Comparison of ENCODE assay signal across 11 cellular contexts in the genomic region with DNA sequence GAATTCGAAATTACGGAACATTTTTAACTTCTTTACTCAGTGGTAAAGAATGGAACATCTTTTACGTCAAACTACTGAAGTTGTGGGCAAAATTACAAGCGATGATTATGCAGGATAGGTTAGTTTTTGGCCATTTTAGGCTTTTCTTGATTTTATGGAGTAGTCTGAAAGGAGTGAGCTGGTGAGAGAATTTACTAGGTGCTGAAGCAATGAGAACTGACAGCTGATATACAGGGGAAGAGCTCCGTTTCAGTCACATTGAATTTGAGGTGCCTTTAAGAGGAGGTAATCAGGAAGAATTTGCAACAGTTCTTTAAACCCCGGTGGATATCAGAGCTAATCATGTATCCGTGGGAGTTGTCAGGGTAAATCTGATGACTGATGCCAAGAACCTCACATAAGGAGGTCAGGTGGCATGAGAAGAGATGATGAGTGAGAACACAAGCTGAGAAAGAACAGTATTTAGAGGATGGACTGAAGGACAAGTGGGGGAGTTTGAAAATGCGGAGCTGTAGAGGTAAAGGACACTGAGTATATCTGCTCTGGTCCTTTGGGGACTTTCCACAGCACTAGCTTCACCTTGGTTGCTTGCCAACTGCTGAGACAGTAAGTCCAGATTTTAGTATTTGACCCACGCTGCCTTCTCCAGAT.
DNase-seq lines count a peak whose midpoint lies in the region; ATAC-seq, FAIRE-seq and TF ChIP-seq lines count a peak whose summit lies in the region.
"Had no signal": no experiment of that assay in that cellular context is flagged by ENCODE, and none has a peak within 500 bp of the region (broad histone marks: within the 10 kb centered on the region; RNA-seq: fewer than 3 reads in every experiment).

No MANE protein-coding gene starts in this region.

- peak; percentile 91 for FAIRE-seq in GM12878 (lab: Jason Lieb, UNC)
- FAIRE-seq: colon had no signal

- TF ChIP-seq POLR2A in GM12878 (IDR thresholded peaks at IDR 0.05; ENCODE audit: low read depth, low read length), result no peak

- no peaks in the 10 kb centered on the region; the same call in 2 of the 3 replicates for H3K9me3 ChIP-seq in GM12878 (replicated peaks; ENCODE audit: control insufficient read depth, insufficient read depth, low read length)
- H3K9me3 ChIP-seq: SJSA1 had no signal

- TF ChIP-seq EP300 in GM12878 (IDR thresholded peaks at IDR 0.05; ENCODE audit: borderline replicate concordance in 1 of 2, control insufficient read depth in 1 of 2, low read depth in 2 of 2, low read length in 2 of 2), result peak; percentile 24 to 60; a peak in 3 of 4 replicates

- POLR2A ChIA-PET in GM12878 (lab: Charles Lee), result interaction anchor here (0.7 to 1.8 kb wide), 8 partner anchors 17 to 167 kb away, joined by 3 to 10 read pairs (median 5); no protein-coding TSS in a partner anchor

- no peaks in the 10 kb centered on the region for H3K79me2 ChIP-seq in GM12878 (ENCODE audit: control insufficient read depth, insufficient read depth, low read length)

- under 1% methylated on average over 9 of the region's 9 CpGs for WGBS in GM12878 (ENCODE audit: insufficient coverage, insufficient replicate concordance, low lambda C conversion rate, missing lambda C conversion rate)

- SMC1A ChIA-PET in GM12878 (lab: Charles Lee; ENCODE audit: uncharacterized antibody, unreplicated experiment), result interaction anchor here (0.6 to 4.8 kb wide), 38 partner anchors 10 to 260 kb away, joined by 3 to 34 read pairs (median 4); a partner anchor contains a TSS

- in situ Hi-C loops in GM12878 (cut with MboI), result no loop called here

- TF ChIP-seq CTCF in GM12878 (IDR thresholded peaks at IDR 0.05 in 2 of 3, conservative IDR thresholded peaks at IDR 0.05 in 1 of 3; ENCODE audit: control insufficient read depth in 2 of 3, extremely low read depth in 1 of 3, insufficient read depth in 1 of 3, low read depth in 3 of 3, low read length in 3 of 3) (no peak), foreskin fibroblast (IDR thresholded peaks at IDR 0.05; ENCODE audit: low read depth, low read length) (no peak)

- DNase-seq in GM12878 (ENCODE audit: low read depth, low spot score) (peak; percentile 90), foreskin fibroblast (no peak), AG08396 (ENCODE audit: low spot score) (no peak), NK-92 (lab: John Stamatoyannopoulos, UW; ENCODE audit: unreplicated experiment) (no peak), NCI-H128 (lab: John Stamatoyannopoulos, UW; ENCODE audit: unreplicated experiment) (no peak)

- peak overlapping the region; percentile 49 for H3K4me3 ChIP-seq in GM12878
- H3K4me3 ChIP-seq in foreskin fibroblast (ENCODE audit: low read depth in 1 of 2, low read length in 2 of 2), result no peak overlapping the region
- H3K4me3 ChIP-seq: lung, SJSA1 had no signal

- no peaks in the 10 kb centered on the region for H3K36me3 ChIP-seq in GM12878 (ENCODE audit: control insufficient read depth in 2 of 2, insufficient read depth in 2 of 2, low read length in 1 of 2)
- H3K36me3 ChIP-seq: SJSA1 had no signal

- peaks cover 23% of the 10 kb centered on the region for H3K4me1 ChIP-seq in GM12878 (ENCODE audit: control insufficient read depth, insufficient read depth, low read length)

- intact Hi-C loops in GM12878 (cut with micrococcal nuclease; ENCODE audit: unreplicated experiment), result loop anchor here (1.0 to 10.0 kb wide), 7 partner anchors 19 to 250 kb away; no protein-coding TSS in a partner anchor

- no peaks in the 10 kb centered on the region for H3K27me3 ChIP-seq in GM12878 (replicated peaks in 1 of 2; ENCODE audit: control insufficient read depth in 2 of 2, insufficient read depth in 2 of 2, low read length in 1 of 2)
- H3K27me3 ChIP-seq: SJSA1 had no signal

- TF ChIP-seq RAD21 in GM12878 (IDR thresholded peaks at IDR 0.05; ENCODE audit: insufficient read depth, low read depth, low read length), result no peak

- peak overlapping the region; percentile 59; the same call in 1 of the 2 replicates for H3K9ac ChIP-seq in GM12878 (ENCODE audit: control insufficient read depth, insufficient read depth, low read length)

- H4K20me1 ChIP-seq in GM12878 (ENCODE audit: control insufficient read depth, insufficient read depth), result no peaks in the 10 kb centered on the region

- RAD21 ChIA-PET in GM12878 (lab: Charles Lee; ENCODE audit: unreplicated experiment), result interaction anchor here (0.7 to 2.8 kb wide), 29 partner anchors 10 to 505 kb away, joined by 3 to 19 read pairs (median 4); no protein-coding TSS in a partner anchor

- peak overlapping the region; percentile 77 for H3K27ac ChIP-seq in GM12878 (ENCODE audit: control insufficient read depth, insufficient read depth)
- H3K27ac ChIP-seq: SJSA1 had no signal

- TSS peak; percentile 91 for BruUV-seq in GM12878 (replicated peaks; lab: Mats Ljungman, UMichigan)

- H3K4me2 ChIP-seq in GM12878 (ENCODE audit: control insufficient read depth, insufficient read depth), result peak overlapping the region; percentile 97

- H2AFZ ChIP-seq in GM12878 (ENCODE audit: control insufficient read depth, low read depth, low read length), result peak overlapping the region; percentile 81

- ATAC-seq in GM18508 (IDR thresholded peaks at IDR 0.05; ENCODE audit: insufficient read depth, unreplicated experiment) (peak; percentile 72), GM21390 (IDR thresholded peaks at IDR 0.05; ENCODE audit: unreplicated experiment) (peak; percentile 64), HG03439 (IDR thresholded peaks at IDR 0.05; ENCODE audit: unreplicated experiment) (peak; percentile 86), GM12878 (peak; percentile 91)

- CTCF ChIA-PET in GM12878 (lab: Yijun Ruan, JAX), result interaction anchor here (0.6 to 3.7 kb wide), 14 partner anchors 9 to 118 kb away, joined by 3 to 29 read pairs (median 4); a partner anchor contains a TSS

TF ChIP-seq in GM12878, 131 proteins besides CTCF, POLR2A, EP300 and RAD21 (continues in another document):
- TF ChIP-seq, protein P1, sequence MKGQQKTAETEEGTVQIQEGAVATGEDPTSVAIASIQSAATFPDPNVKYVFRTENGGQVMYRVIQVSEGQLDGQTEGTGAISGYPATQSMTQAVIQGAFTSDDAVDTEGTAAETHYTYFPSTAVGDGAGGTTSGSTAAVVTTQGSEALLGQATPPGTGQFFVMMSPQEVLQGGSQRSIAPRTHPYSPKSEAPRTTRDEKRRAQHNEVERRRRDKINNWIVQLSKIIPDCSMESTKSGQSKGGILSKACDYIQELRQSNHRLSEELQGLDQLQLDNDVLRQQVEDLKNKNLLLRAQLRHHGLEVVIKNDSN (IDR thresholded peaks at IDR 0.05; ENCODE audit: borderline replicate concordance, extremely low read length, insufficient read depth, low read depth, low read length), result no peak
- peak; percentile 43; the same call in 1 of the 2 replicates for TF ChIP-seq POLR2AphosphoS5 (IDR thresholded peaks at IDR 0.05; ENCODE audit: low read length)
- TF ChIP-seq MTA2 (IDR thresholded peaks at IDR 0.05; ENCODE audit: low read depth), result no peak
- no peak for TF ChIP-seq EED (IDR thresholded peaks at IDR 0.05; ENCODE audit: low read depth)
- peak; percentile 10; the same call in 1 of the 2 replicates for TF ChIP-seq SMC3 (IDR thresholded peaks at IDR 0.05; ENCODE audit: borderline replicate concordance, low read length)
- no peak for TF ChIP-seq TBL1XR1 (IDR thresholded peaks at IDR 0.05; ENCODE audit: low read depth, low read length)
- no peak for TF ChIP-seq HDAC2 (IDR thresholded peaks at IDR 0.05)
- peak; percentile 48; the same call in 1 of the 2 replicates for TF ChIP-seq PML (IDR thresholded peaks at IDR 0.05; ENCODE audit: low read length)
- TF ChIP-seq SMAD5 (IDR thresholded peaks at IDR 0.05; ENCODE audit: low read depth), result no peak
- TF ChIP-seq ZNF24 (IDR thresholded peaks at IDR 0.05), result no peak; the same call in 1 of the 2 replicates
- TF ChIP-seq CHD1 (IDR thresholded peaks at IDR 0.05; ENCODE audit: low read depth, low read length), result no peak
- peak; percentile 14; the same call in 1 of the 2 replicates for TF ChIP-seq RAD51 (IDR thresholded peaks at IDR 0.05)
- TF ChIP-seq GABPA (IDR thresholded peaks at IDR 0.05; ENCODE audit: low read depth), result no peak
- 0 out of 2 replicates have a peak, but pooled peaks have one; percentile 76 for TF ChIP-seq CBX5 (IDR thresholded peaks at IDR 0.05; ENCODE audit: low read depth)
- TF ChIP-seq, protein P2, sequence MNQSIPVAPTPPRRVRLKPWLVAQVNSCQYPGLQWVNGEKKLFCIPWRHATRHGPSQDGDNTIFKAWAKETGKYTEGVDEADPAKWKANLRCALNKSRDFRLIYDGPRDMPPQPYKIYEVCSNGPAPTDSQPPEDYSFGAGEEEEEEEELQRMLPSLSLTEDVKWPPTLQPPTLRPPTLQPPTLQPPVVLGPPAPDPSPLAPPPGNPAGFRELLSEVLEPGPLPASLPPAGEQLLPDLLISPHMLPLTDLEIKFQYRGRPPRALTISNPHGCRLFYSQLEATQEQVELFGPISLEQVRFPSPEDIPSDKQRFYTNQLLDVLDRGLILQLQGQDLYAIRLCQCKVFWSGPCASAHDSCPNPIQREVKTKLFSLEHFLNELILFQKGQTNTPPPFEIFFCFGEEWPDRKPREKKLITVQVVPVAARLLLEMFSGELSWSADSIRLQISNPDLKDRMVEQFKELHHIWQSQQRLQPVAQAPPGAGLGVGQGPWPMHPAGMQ (IDR thresholded peaks at IDR 0.05; ENCODE audit: borderline replicate concordance), result no peak
- TF ChIP-seq SREBF2 (IDR thresholded peaks at IDR 0.05; ENCODE audit: low read length), result no peak
- TF ChIP-seq, protein P3, sequence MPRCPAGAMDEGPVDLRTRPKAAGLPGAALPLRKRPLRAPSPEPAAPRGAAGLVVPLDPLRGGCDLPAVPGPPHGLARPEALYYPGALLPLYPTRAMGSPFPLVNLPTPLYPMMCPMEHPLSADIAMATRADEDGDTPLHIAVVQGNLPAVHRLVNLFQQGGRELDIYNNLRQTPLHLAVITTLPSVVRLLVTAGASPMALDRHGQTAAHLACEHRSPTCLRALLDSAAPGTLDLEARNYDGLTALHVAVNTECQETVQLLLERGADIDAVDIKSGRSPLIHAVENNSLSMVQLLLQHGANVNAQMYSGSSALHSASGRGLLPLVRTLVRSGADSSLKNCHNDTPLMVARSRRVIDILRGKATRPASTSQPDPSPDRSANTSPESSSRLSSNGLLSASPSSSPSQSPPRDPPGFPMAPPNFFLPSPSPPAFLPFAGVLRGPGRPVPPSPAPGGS (IDR thresholded peaks at IDR 0.05; ENCODE audit: borderline replicate concordance, insufficient read depth, low read depth, low read length, poor library complexity, severe bottlenecking), result no peak
- no peak for TF ChIP-seq POLR2AphosphoS2 (IDR thresholded peaks at IDR 0.05; ENCODE audit: low read depth, low read length)
- TF ChIP-seq JUNB (IDR thresholded peaks at IDR 0.05), result peak; percentile 30; the same call in 1 of the 2 replicates
- TF ChIP-seq KAT2A (conservative IDR thresholded peaks at IDR 0.05; ENCODE audit: control insufficient read depth, low read depth, low read length), result no peak
- no peak for TF ChIP-seq EZH2 (IDR thresholded peaks at IDR 0.05; ENCODE audit: borderline replicate concordance, control insufficient read depth, low read depth, low read length)
- peak; percentile 77 for TF ChIP-seq RELA (IDR thresholded peaks at IDR 0.05; ENCODE audit: borderline replicate concordance, partially characterized antibody)
